Comparison of ENCODE assay signal across 28 cellular contexts in genomic region chr10:91082447-91082846, GRCh38.
"Had no signal": no experiment of that assay in that cellular context is flagged by ENCODE, and none has a peak within 500 bp of the region (broad histone marks: within the 10 kb centered on the region; RNA-seq: fewer than 3 reads in every experiment).

No MANE protein-coding gene starts in this region.

- H3K4me3 ChIP-seq: colonic mucosa, esophagus squamous epithelium, lower lobe of right lung, neural progenitor cell, ovary, psoas muscle, sigmoid colon, thoracic aorta, tibial nerve, upper lobe of left lung had no signal

- H3K27me3 Mint-ChIP-seq: stimulated activated memory B cell treated with anti-CD40 and anti-IgM and Interleukin-4, amounts not matched to agents 10 μg/mL and 1 μg/mL and 100 μg/mL, for 72 hours had no signal

- H3K4me2 ChIP-seq: neural progenitor cell had no signal

- H3K9ac ChIP-seq: neural progenitor cell had no signal

- H3K27ac Mint-ChIP-seq: dendritic cell treated with granulocyte-macrophage colony-stimulating factor and Interleukin-4, amounts not matched to agents 40 ng/mL and 50 ng/mL, for 4 days; endodermal cell; immature natural killer cell; naive B cell; natural killer cell treated with Interleukin-12 subunit alpha and Interleukin-12 subunit beta and Interleukin-15 and Interleukin-18, amount 100 ng/mL, for 72 hours; neural progenitor cell; stimulated activated memory B cell treated with anti-CD40 and anti-IgM and Interleukin-4, amounts not matched to agents 10 μg/mL and 1 μg/mL and 100 μg/mL, for 72 hours had no signal

- DNase-seq: colonic mucosa; effector CD8-positive, alpha-beta T cell; endodermal cell; esophagus squamous epithelium; foreskin melanocyte; hypothalamus; immature natural killer cell; islet precursor cell; left ventricle myocardium superior; lower lobe of right lung; naive B cell; nucleus accumbens; ovary; posterior cingulate gyrus; psoas muscle; right cardiac atrium; sigmoid colon; stimulated activated CD4-positive, alpha-beta T cell treated with anti-CD3 and anti-CD28 coated beads, Interleukin-4, amount 100 ng/mL, for 4 hours; stimulated activated naive CD8-positive, alpha-beta T cell treated with anti-CD3 and anti-CD28 coated beads, Interleukin-15, Interleukin-2, amounts not matched to agents 100 U/mL and 50 U/mL, for 24 hours; upper lobe of left lung had no signal

- H3K4me3 Mint-ChIP-seq: dendritic cell treated with granulocyte-macrophage colony-stimulating factor and Interleukin-4, amounts not matched to agents 40 ng/mL and 50 ng/mL, for 4 days; endodermal cell; immature natural killer cell; naive B cell; natural killer cell treated with Interleukin-12 subunit alpha and Interleukin-12 subunit beta and Interleukin-15 and Interleukin-18, amount 100 ng/mL, for 72 hours; neural progenitor cell; stimulated activated memory B cell treated with anti-CD40 and anti-IgM and Interleukin-4, amounts not matched to agents 10 μg/mL and 1 μg/mL and 100 μg/mL, for 72 hours had no signal

- H3K36me3 ChIP-seq: colonic mucosa, esophagus squamous epithelium, lower lobe of right lung, neural progenitor cell, ovary, sigmoid colon, thoracic aorta, tibial nerve, upper lobe of left lung had no signal

- H3K4me1 ChIP-seq: neural progenitor cell had no signal

- H3K27ac ChIP-seq: colonic mucosa, esophagus squamous epithelium, lower lobe of right lung, neural progenitor cell, ovary, psoas muscle, sigmoid colon, thoracic aorta, tibial nerve, upper lobe of left lung had no signal

- H3K9me3 ChIP-seq: colonic mucosa, esophagus squamous epithelium, lower lobe of right lung, ovary, psoas muscle, sigmoid colon, thoracic aorta, tibial nerve, upper lobe of left lung had no signal

- H3K4me1 Mint-ChIP-seq: endodermal cell; immature natural killer cell; naive B cell; stimulated activated memory B cell treated with anti-CD40 and anti-IgM and Interleukin-4, amounts not matched to agents 10 μg/mL and 1 μg/mL and 100 μg/mL, for 72 hours had no signal

- FAIRE-seq: endothelial cell of umbilical vein, urothelium cell line had no signal

- H2AFZ ChIP-seq: neural progenitor cell had no signal

- H3K9me3 Mint-ChIP-seq: dendritic cell treated with granulocyte-macrophage colony-stimulating factor and Interleukin-4, amounts not matched to agents 40 ng/mL and 50 ng/mL, for 4 days; endodermal cell; immature natural killer cell; natural killer cell treated with Interleukin-12 subunit alpha and Interleukin-12 subunit beta and Interleukin-15 and Interleukin-18, amount 100 ng/mL, for 72 hours; neural progenitor cell; stimulated activated memory B cell treated with anti-CD40 and anti-IgM and Interleukin-4, amounts not matched to agents 10 μg/mL and 1 μg/mL and 100 μg/mL, for 72 hours had no signal

- H3K27me3 ChIP-seq: colonic mucosa, neural progenitor cell, ovary, sigmoid colon, tibial nerve, upper lobe of left lung had no signal

- ATAC-seq: left ventricle myocardium superior; lower lobe of right lung; natural killer cell treated with Interleukin-12 subunit alpha and Interleukin-12 subunit beta and Interleukin-15 and Interleukin-18, amount 100 ng/mL, for 72 hours; psoas muscle; right cardiac atrium; stimulated activated memory B cell treated with anti-CD40 and anti-IgM and Interleukin-4, amounts not matched to agents 10 μg/mL and 1 μg/mL and 100 μg/mL, for 72 hours; stimulated activated naive CD8-positive, alpha-beta T cell treated with anti-CD3 and anti-CD28 coated beads, Interleukin-15, Interleukin-2, amounts not matched to agents 100 U/mL and 50 U/mL, for 24 hours had no signal
